In genomic region chr1:219875860-219876259, GRCh38 we compare ENCODE assay signal across 32 cellular contexts. TPM values are rescaled to one million over a fixed set of nuclear protein-coding genes. Genes with fewer than 3 reads are reported as not detected.
"Had no signal": no experiment of that assay in that cellular context is flagged by ENCODE, and none has a peak within 500 bp of the region (broad histone marks: within the 10 kb centered on the region; RNA-seq: fewer than 3 reads in every experiment).

No MANE protein-coding gene starts in this region.

- H3K27ac ChIP-seq: ascending aorta, breast epithelium, cardiac muscle cell, coronary artery, dorsolateral prefrontal cortex, esophagus muscularis mucosa, foreskin keratinocyte, gastrocnemius medialis, heart left ventricle had no signal

- H3K27me3 Mint-ChIP-seq: activated CD4-positive, alpha-beta memory T cell treated with anti-CD3 and anti-CD28 coated beads, Interleukin-2, amount 10 ng/mL, durations not matched to agents 7 days and 5 days; activated CD4-positive, alpha-beta T cell treated with anti-CD3 and anti-CD28 coated beads, Interleukin-2, amount 10 ng/mL, durations not matched to agents 24 days and 14 days; activated naive CD4-positive, alpha-beta T cell treated with anti-CD3 and anti-CD28 coated beads, Interleukin-2, amount 10 ng/mL, durations not matched to agents 7 days and 5 days; activated T-cell treated with anti-CD3 and anti-CD28 coated beads, Interleukin-2, amount 50 U/mL, for 24 hours; brain had no signal

- H3K36me3 ChIP-seq: ascending aorta, breast epithelium, cardiac muscle cell, esophagus muscularis mucosa, gastrocnemius medialis, heart left ventricle had no signal

- ATAC-seq: activated CD4-positive, alpha-beta T cell treated with anti-CD3 and anti-CD28 coated beads for 36 hours; activated naive CD4-positive, alpha-beta T cell treated with anti-CD3 and anti-CD28 coated beads, Interleukin-2, amount 50 U/mL, for 72 hours; activated T-cell treated with anti-CD3 and anti-CD28 coated beads, Interleukin-2, amount 50 U/mL, for 72 hours; effector memory CD8-positive, alpha-beta T cell; foreskin keratinocyte; gastrocnemius medialis; heart left ventricle had no signal

- H3K27ac Mint-ChIP-seq: activated CD4-positive, alpha-beta memory T cell treated with anti-CD3 and anti-CD28 coated beads, Interleukin-2, amount 10 ng/mL, durations not matched to agents 7 days and 5 days; activated CD4-positive, alpha-beta T cell treated with anti-CD3 and anti-CD28 coated beads for 36 hours; activated CD4-positive, alpha-beta T cell treated with anti-CD3 and anti-CD28 coated beads, Interleukin-2, amount 10 ng/mL, durations not matched to agents 24 days and 14 days; activated naive CD4-positive, alpha-beta T cell treated with anti-CD3 and anti-CD28 coated beads, Interleukin-2, amount 10 ng/mL, durations not matched to agents 7 days and 5 days; activated naive CD4-positive, alpha-beta T cell treated with anti-CD3 and anti-CD28 coated beads, Interleukin-2, amount 50 U/mL, for 72 hours; activated naive CD8-positive, alpha-beta T cell treated with anti-CD3 and anti-CD28 coated beads, Interleukin-2, amount 10 ng/mL, durations not matched to agents 7 days and 5 days; activated T-cell treated with anti-CD3 and anti-CD28 coated beads, Interleukin-2, amount 50 U/mL, for 24 hours; activated T-cell treated with anti-CD3 and anti-CD28 coated beads, Interleukin-2, amount 50 U/mL, for 72 hours; brain; dendritic cell treated with granulocyte-macrophage colony-stimulating factor and Interleukin-4, amounts not matched to agents 40 ng/mL and 50 ng/mL, for 4 days; effector memory CD8-positive, alpha-beta T cell had no signal

- H3K4me3 ChIP-seq: ascending aorta, breast epithelium, cardiac muscle cell, coronary artery, dorsolateral prefrontal cortex, esophagus muscularis mucosa, gastrocnemius medialis, heart left ventricle had no signal

- H3K27me3 ChIP-seq: ascending aorta, breast epithelium, foreskin keratinocyte, gastrocnemius medialis had no signal

- H3K9me3 Mint-ChIP-seq: activated CD4-positive, alpha-beta memory T cell treated with anti-CD3 and anti-CD28 coated beads, Interleukin-2, amount 10 ng/mL, durations not matched to agents 7 days and 5 days; activated CD4-positive, alpha-beta T cell treated with anti-CD3 and anti-CD28 coated beads, Interleukin-2, amount 10 ng/mL, durations not matched to agents 24 days and 14 days; activated naive CD4-positive, alpha-beta T cell treated with anti-CD3 and anti-CD28 coated beads, Interleukin-2, amount 10 ng/mL, durations not matched to agents 7 days and 5 days; activated naive CD4-positive, alpha-beta T cell treated with anti-CD3 and anti-CD28 coated beads, Interleukin-2, amount 50 U/mL, for 72 hours; activated naive CD8-positive, alpha-beta T cell treated with anti-CD3 and anti-CD28 coated beads, Interleukin-2, amount 10 ng/mL, durations not matched to agents 7 days and 5 days; activated T-cell treated with anti-CD3 and anti-CD28 coated beads, Interleukin-2, amount 50 U/mL, for 24 hours; activated T-cell treated with anti-CD3 and anti-CD28 coated beads, Interleukin-2, amount 50 U/mL, for 72 hours; brain; dendritic cell treated with granulocyte-macrophage colony-stimulating factor and Interleukin-4, amounts not matched to agents 40 ng/mL and 50 ng/mL, for 4 days had no signal

- H3K36me3 Mint-ChIP-seq: activated naive CD4-positive, alpha-beta T cell treated with anti-CD3 and anti-CD28 coated beads, Interleukin-2, amount 10 ng/mL, durations not matched to agents 7 days and 5 days; activated naive CD4-positive, alpha-beta T cell treated with anti-CD3 and anti-CD28 coated beads, Interleukin-2, amount 50 U/mL, for 72 hours; activated naive CD8-positive, alpha-beta T cell treated with anti-CD3 and anti-CD28 coated beads, Interleukin-2, amount 10 ng/mL, durations not matched to agents 7 days and 5 days; brain had no signal

- H3K9me3 ChIP-seq: ascending aorta, breast epithelium, esophagus muscularis mucosa, gastrocnemius medialis, heart left ventricle had no signal

- DNase-seq: activated CD4-positive, alpha-beta memory T cell treated with anti-CD3 and anti-CD28 coated beads, Interleukin-2, amount 10 ng/mL, durations not matched to agents 7 days and 5 days; activated CD4-positive, alpha-beta T cell treated with anti-CD3 and anti-CD28 coated beads for 36 hours; activated CD4-positive, alpha-beta T cell treated with anti-CD3 and anti-CD28 coated beads, Interleukin-2, amount 10 ng/mL, durations not matched to agents 24 days and 14 days; activated CD4-positive, CD25-positive, alpha-beta regulatory T cell; activated CD4-positive, CD25-positive, alpha-beta regulatory T cell treated with anti-CD3 and anti-CD28 coated beads, Interleukin-2, amount 50 U/mL, for 72 hours; activated CD8-positive, alpha-beta memory T cell treated with anti-CD3 and anti-CD28 coated beads, Interleukin-2, amount 50 U/mL, for 48 hours; activated gamma-delta T cell; activated naive CD4-positive, alpha-beta T cell; activated naive CD4-positive, alpha-beta T cell treated with anti-CD3 and anti-CD28 coated beads, Interleukin-2, amount 10 ng/mL, durations not matched to agents 7 days and 5 days; activated naive CD8-positive, alpha-beta T cell treated with anti-CD3 and anti-CD28 coated beads, Interleukin-2, amount 10 ng/mL, durations not matched to agents 7 days and 5 days; activated T-cell treated with anti-CD3 and anti-CD28 coated beads for 4 hours; activated T-cell treated with anti-CD3 and anti-CD28 coated beads, Interleukin-2, amount 50 U/mL, for 24 hours; activated T-cell treated with anti-CD3 and anti-CD28 coated beads, Interleukin-2, amount 50 U/mL, for 72 hours; central memory CD4-positive, alpha-beta T cell; cerebellar nuclear complex; dorsolateral prefrontal cortex; effector CD4-positive, alpha-beta T cell; effector memory CD8-positive, alpha-beta T cell; foreskin keratinocyte; gastrocnemius medialis; glutamatergic neuron; heart left ventricle; T-helper 2 cell had no signal

- H3K4me3 Mint-ChIP-seq: activated CD4-positive, alpha-beta memory T cell treated with anti-CD3 and anti-CD28 coated beads, Interleukin-2, amount 10 ng/mL, durations not matched to agents 7 days and 5 days; activated CD4-positive, alpha-beta T cell treated with anti-CD3 and anti-CD28 coated beads for 36 hours; activated CD4-positive, alpha-beta T cell treated with anti-CD3 and anti-CD28 coated beads, Interleukin-2, amount 10 ng/mL, durations not matched to agents 24 days and 14 days; activated naive CD4-positive, alpha-beta T cell treated with anti-CD3 and anti-CD28 coated beads, Interleukin-2, amount 10 ng/mL, durations not matched to agents 7 days and 5 days; activated naive CD8-positive, alpha-beta T cell treated with anti-CD3 and anti-CD28 coated beads, Interleukin-2, amount 10 ng/mL, durations not matched to agents 7 days and 5 days; activated T-cell treated with anti-CD3 and anti-CD28 coated beads, Interleukin-2, amount 50 U/mL, for 24 hours; activated T-cell treated with anti-CD3 and anti-CD28 coated beads, Interleukin-2, amount 50 U/mL, for 72 hours; brain; dendritic cell treated with granulocyte-macrophage colony-stimulating factor and Interleukin-4, amounts not matched to agents 40 ng/mL and 50 ng/mL, for 4 days; effector memory CD8-positive, alpha-beta T cell had no signal

- H3K4me1 ChIP-seq: ascending aorta, breast epithelium, esophagus muscularis mucosa, foreskin keratinocyte, gastrocnemius medialis, heart left ventricle had no signal

- H3K4me1 Mint-ChIP-seq: activated CD4-positive, alpha-beta memory T cell treated with anti-CD3 and anti-CD28 coated beads, Interleukin-2, amount 10 ng/mL, durations not matched to agents 7 days and 5 days; activated CD4-positive, alpha-beta T cell treated with anti-CD3 and anti-CD28 coated beads for 36 hours; activated CD4-positive, alpha-beta T cell treated with anti-CD3 and anti-CD28 coated beads, Interleukin-2, amount 10 ng/mL, durations not matched to agents 24 days and 14 days; activated naive CD4-positive, alpha-beta T cell treated with anti-CD3 and anti-CD28 coated beads, Interleukin-2, amount 10 ng/mL, durations not matched to agents 7 days and 5 days; activated naive CD8-positive, alpha-beta T cell treated with anti-CD3 and anti-CD28 coated beads, Interleukin-2, amount 10 ng/mL, durations not matched to agents 7 days and 5 days; brain had no signal

RNA-seq across cellular contexts. Expression of gene SLC30A10, which starts 52.5 kb away (rescaled TPM):
- total RNA-seq: activated CD4-positive, alpha-beta memory T cell treated with anti-CD3 and anti-CD28 coated beads, Interleukin-2, amount 10 ng/mL, durations not matched to agents 7 days and 5 days; activated CD4-positive, alpha-beta T cell treated with anti-CD3 and anti-CD28 coated beads for 36 hours; activated CD4-positive, alpha-beta T cell treated with anti-CD3 and anti-CD28 coated beads, Interleukin-2, amount 10 ng/mL, durations not matched to agents 24 days and 14 days; activated naive CD4-positive, alpha-beta T cell treated with anti-CD3 and anti-CD28 coated beads, Interleukin-2, amount 50 U/mL, for 72 hours; activated naive CD8-positive, alpha-beta T cell treated with anti-CD3 and anti-CD28 coated beads, Interleukin-2, amount 10 ng/mL, durations not matched to agents 7 days and 5 days; activated T-cell treated with anti-CD3 and anti-CD28 coated beads, Interleukin-2, amount 50 U/mL, for 72 hours; ascending aorta; breast epithelium; esophagus muscularis mucosa; foreskin keratinocyte; gastrocnemius medialis; T-helper 1 cell treated with Interleukin-12 subunit alpha and Interleukin-12 subunit beta and Interleukin-4 antibody, amounts not matched to agents 30 ng/mL and 1 ng/mL, for 36 hours had no signal
